ENCODE assay signal across 28 cellular contexts in genomic region chr2:161843936-161844335, GRCh38.
DNase-seq lines count a peak whose midpoint lies in the region; ATAC-seq and TF ChIP-seq lines count a peak whose summit lies in the region.
"Had no signal": no experiment of that assay in that cellular context is flagged by ENCODE, and none has a peak within 500 bp of the region (broad histone marks: within the 10 kb centered on the region; RNA-seq: fewer than 3 reads in every experiment).

No MANE protein-coding gene starts in this region.

- H3K9me3 ChIP-seq in DOHH2 (ENCODE audit: control insufficient read depth, insufficient read depth, low read length): peaks cover 18% of the 10 kb centered on the region; the same call in 1 of the 2 replicates
- no peaks in the 10 kb centered on the region for H3K9me3 ChIP-seq in OCI-LY7 (ENCODE audit: low read length)
- H3K9me3 ChIP-seq: A549, HAP-1, SJSA1 had no signal

- ATAC-seq in left ventricle myocardium superior: no peak
- no peak for ATAC-seq in HG03469 (IDR thresholded peaks at IDR 0.05; ENCODE audit: unreplicated experiment)
- ATAC-seq: A549, Right ventricle myocardium inferior, T-cell had no signal

- CTCF ChIA-PET in OCI-LY7 (lab: Charles Lee; ENCODE audit: unreplicated experiment): no interaction called here

- H3K4me3 ChIP-seq in DOHH2 (ENCODE audit: low read length) (peak overlapping the region; percentile 58), OCI-LY7 (ENCODE audit: low read depth, low read length, poor library complexity, severe bottlenecking) (no peak overlapping the region)
- H3K4me3 ChIP-seq: A549, HAP-1, PC-9, SJSA1 had no signal

- intact Hi-C loops in OCI-LY7 (cut with micrococcal nuclease; ENCODE audit: unreplicated experiment): no loop called here
- intact Hi-C loops in left ventricle myocardium superior (cut with micrococcal nuclease): no loop called here
- intact Hi-C loops in posterior cingulate gyrus (cut with DNase I): no loop called here

- H3K36me3 ChIP-seq in DOHH2 (ENCODE audit: control insufficient read depth, low read length) (peaks cover 23% of the 10 kb centered on the region), OCI-LY7 (ENCODE audit: insufficient read depth, low read length) (no peaks in the 10 kb centered on the region)
- H3K36me3 ChIP-seq: HAP-1, SJSA1 had no signal

- H3K27me3 ChIP-seq in DOHH2 (ENCODE audit: control insufficient read depth, low read length): no peaks in the 10 kb centered on the region
- H3K27me3 ChIP-seq: SJSA1 had no signal

- H3K79me2 ChIP-seq in DOHH2 (ENCODE audit: control insufficient read depth, low read length) (no peaks in the 10 kb centered on the region), OCI-LY7 (ENCODE audit: insufficient read depth, low read depth, low read length) (no peaks in the 10 kb centered on the region)

- H4K20me1 ChIP-seq in DOHH2 (ENCODE audit: control insufficient read depth, insufficient read depth, low read depth, low read length): no peaks in the 10 kb centered on the region
- no peaks in the 10 kb centered on the region for H4K20me1 ChIP-seq in OCI-LY7 (ENCODE audit: insufficient read depth, low read length)

- BruUV-seq in OCI-LY7 (replicated peaks; lab: Mats Ljungman, UMichigan): no TSS peak

- TF ChIP-seq CTCF in DOHH2 (IDR thresholded peaks at IDR 0.05; ENCODE audit: low read depth, low read length, poor library complexity, severe bottlenecking) (no peak), OCI-LY7 (conservative IDR thresholded peaks at IDR 0.05; ENCODE audit: low read length) (no peak)

- H3K27ac ChIP-seq in DOHH2 (ENCODE audit: low read depth, low read length) (peak overlapping the region; percentile 97), OCI-LY7 (ENCODE audit: low read depth, low read length, poor library complexity, severe bottlenecking) (peak overlapping the region; percentile 52)
- H3K27ac ChIP-seq: A549, PC-9, SJSA1 had no signal

- H3K9me2 ChIP-seq in DOHH2 (replicated peaks; ENCODE audit: control insufficient read depth, low read length) (no peaks in the 10 kb centered on the region), OCI-LY7 (ENCODE audit: insufficient read depth, low read length) (no peaks in the 10 kb centered on the region)

- DNase-seq in NAMALWA (ENCODE audit: low spot score): peak; percentile 88
- peak; percentile 10 for DNase-seq in OCI-LY7 (ENCODE audit: low spot score)
- DNase-seq in myocyte (ENCODE audit: low read depth): peak; percentile 75
- DNase-seq in left ventricle myocardium superior: no peak
- no peak for DNase-seq in posterior cingulate gyrus
- DNase-seq: AML-193; C1 segment of cervical spinal cord; CD4-positive, alpha-beta memory T cell; COR-L47; DND-41; GOT3; HFFc6; IMR-90; KG1; MM.1S; NCI-H1092; NCI-H1436 treated with DMSO at 0.1 percent for 48 hours; NCI-H2029; NCI-H510A; NCI-H774; PC-9; T-cell had no signal

- POLR2A ChIA-PET in OCI-LY7 (lab: Charles Lee): interaction anchor here (0.6 to 1.5 kb wide), 4 partner anchors 41 to 601 kb away, joined by 3 read pairs; no protein-coding TSS in a partner anchor

- peak overlapping the region; percentile 81 for H3K4me2 ChIP-seq in DOHH2 (ENCODE audit: low read length)
- peak overlapping the region; percentile 47 for H3K4me2 ChIP-seq in OCI-LY7 (ENCODE audit: low read length)
- H3K4me2 ChIP-seq: A549, PC-9 had no signal

- no peak overlapping the region for H2AFZ ChIP-seq in OCI-LY7 (ENCODE audit: low read length)
- H2AFZ ChIP-seq: PC-9 had no signal

- H3K4me1 ChIP-seq in DOHH2 (ENCODE audit: control insufficient read depth, low read length) (peaks cover 64% of the 10 kb centered on the region), OCI-LY7 (ENCODE audit: insufficient read depth, low read length, poor library complexity, severe bottlenecking) (no peaks in the 10 kb centered on the region)
- H3K4me1 ChIP-seq: A549, HAP-1, SJSA1 had no signal

- H3F3A ChIP-seq in DOHH2 (ENCODE audit: control insufficient read depth, insufficient read depth): peaks cover 36% of the 10 kb centered on the region

Comparison
In these comparisons a context has a peak if more than half of its experiments do, and no peak if none do; other contexts are left out.
1. DNase-seq: peak in NAMALWA (single experiment), OCI-LY7 (single experiment) and myocyte (single experiment); none in left ventricle myocardium superior (single experiment) and posterior cingulate gyrus (0 of 10).